ENCODE assay signal across 21 cellular contexts in genomic region chr5:74432240-74432639, GRCh38.
A peak's percentile ranks its signal among the peaks of the same experiment; 100 is the strongest.
DNase-seq lines count a peak whose midpoint lies in the region; ATAC-seq, FAIRE-seq and TF ChIP-seq lines count a peak whose summit lies in the region.
"Had no signal": no experiment of that assay in that cellular context is flagged by ENCODE, and none has a peak within 500 bp of the region (broad histone marks: within the 10 kb centered on the region; RNA-seq: fewer than 3 reads in every experiment).

No MANE protein-coding gene starts in this region.

- POLR2A ChIA-PET in MCF 10A (lab: Yijun Ruan, JAX) = interaction anchor here (0.8 to 1.3 kb wide), 2 partner anchors 8 to 144 kb away, joined by 3 read pairs; no protein-coding TSS in a partner anchor

- TF ChIP-seq CTCF in MCF 10A (IDR thresholded peaks at IDR 0.05; ENCODE audit: unreplicated experiment) (no peak), mammary epithelial cell (conservative IDR thresholded peaks at IDR 0.05 in 1 of 2, IDR thresholded peaks at IDR 0.05 in 1 of 2; ENCODE audit: extremely low read depth in 1 of 2, insufficient read depth in 1 of 2, low read depth in 1 of 2, low read length in 2 of 2) (no peak), stomach (IDR thresholded peaks at IDR 0.05) (no peak)

- TF ChIP-seq POLR2A in stomach (IDR thresholded peaks at IDR 0.05) = no peak
- no peak for TF ChIP-seq POLR2A in GM12891 (IDR thresholded peaks at IDR 0.05; ENCODE audit: low read depth, low read length)

- no peak overlapping the region for H2AFZ ChIP-seq in mammary epithelial cell (ENCODE audit: low read depth, low read length)

- dilution Hi-C loops in mammary epithelial cell (cut with HindIII; ENCODE audit: low sequenced_read_pairs) = no loop called here

- H3K27me3 Mint-ChIP-seq in MCF 10A (ENCODE audit: insufficient read depth, unreplicated experiment) = no peaks in the 10 kb centered on the region

- no peak overlapping the region for H3K27ac ChIP-seq in mammary epithelial cell (ENCODE audit: insufficient read depth, low read depth, low read length)
- H3K27ac ChIP-seq in stomach = no peak overlapping the region
- H3K27ac ChIP-seq in aorta (ENCODE audit: low read depth in 1 of 2, low read length in 2 of 2) = no peak overlapping the region
- H3K27ac ChIP-seq: thoracic aorta had no signal

- H3K4me1 Mint-ChIP-seq in MCF 10A (ENCODE audit: insufficient read depth, unreplicated experiment) = no peaks in the 10 kb centered on the region

- no TSS peak for BruUV-seq in MCF 10A (replicated peaks; lab: Mats Ljungman, UMichigan)
- BruUV-seq in mammary epithelial cell (replicated peaks; lab: Mats Ljungman, UMichigan) = no TSS peak

- H3K36me3 ChIP-seq in mammary epithelial cell (ENCODE audit: insufficient read depth, low read length) = no peaks in the 10 kb centered on the region
- H3K36me3 ChIP-seq in stomach = no peaks in the 10 kb centered on the region
- H3K36me3 ChIP-seq in aorta (ENCODE audit: control insufficient read depth in 1 of 2, insufficient read depth in 2 of 2, low read length in 1 of 2) = no peaks in the 10 kb centered on the region
- H3K36me3 ChIP-seq: thoracic aorta had no signal

- no peak for TF ChIP-seq EP300 in stomach (IDR thresholded peaks at IDR 0.05)

- in situ Hi-C loops in mammary epithelial cell (cut with MboI; ENCODE audit: low sequenced_read_pairs in 2 of 2) = no loop called here

- H3K9ac ChIP-seq in mammary epithelial cell (ENCODE audit: insufficient read depth, low read length) = no peak overlapping the region

- H3K27me3 ChIP-seq in mammary epithelial cell (ENCODE audit: insufficient read depth, low read length) (no peaks in the 10 kb centered on the region), stomach (no peaks in the 10 kb centered on the region), aorta (ENCODE audit: control insufficient read depth in 1 of 2, insufficient read depth in 2 of 2, low read length in 1 of 2) (no peaks in the 10 kb centered on the region)

- peaks cover 6% of the 10 kb centered on the region for H3K36me3 Mint-ChIP-seq in MCF 10A (ENCODE audit: insufficient read depth, unreplicated experiment)
- H3K36me3 Mint-ChIP-seq: activated naive CD4-positive, alpha-beta T cell treated with anti-CD3 and anti-CD28 coated beads, Interleukin-2, amount 50 U/mL, for 72 hours had no signal

- CTCF ChIA-PET in MCF 10A (lab: Yijun Ruan, JAX) (interaction anchor here (0.6 kb wide), 1 partner anchor 211 kb away, joined by 4 read pairs; no protein-coding TSS in a partner anchor), mammary epithelial cell (lab: Charles Lee; ENCODE audit: low non-redundant PET) (no interaction called here)

- no peak overlapping the region for H3K4me3 Mint-ChIP-seq in MCF 10A (ENCODE audit: unreplicated experiment)
- H3K4me3 Mint-ChIP-seq: activated T-cell treated with anti-CD3 and anti-CD28 coated beads, Interleukin-2, amount 50 U/mL, for 4 hours had no signal

- no peaks in the 10 kb centered on the region for H3K79me2 ChIP-seq in mammary epithelial cell (ENCODE audit: insufficient read depth, low read length)

- H3K9me3 ChIP-seq in mammary epithelial cell (replicated peaks; ENCODE audit: insufficient read depth, low read length) (no peaks in the 10 kb centered on the region), stomach (no peaks in the 10 kb centered on the region), aorta (ENCODE audit: control insufficient read depth, low read length) (peaks cover 1% of the 10 kb centered on the region)
- H3K9me3 ChIP-seq: mucosa of descending colon, thoracic aorta had no signal

- intact Hi-C loops in MCF 10A (cut with micrococcal nuclease) (no loop called here), mammary epithelial cell (cut with micrococcal nuclease) (no loop called here), stomach (cut with DNase I; ENCODE audit: low total_unique reads) (no loop called here), aorta (cut with DNase I) (no loop called here)

- H3K4me3 ChIP-seq in mammary epithelial cell (replicated peaks in 1 of 3; ENCODE audit: insufficient read depth in 1 of 3, low read depth in 2 of 3, low read length in 3 of 3) (no peak overlapping the region), stomach (no peak overlapping the region), aorta (ENCODE audit: low read length in 2 of 2) (no peak overlapping the region)
- H3K4me3 ChIP-seq: mucosa of descending colon, thoracic aorta had no signal

- DNase-seq in MCF 10A (ENCODE audit: unreplicated experiment) (peak; percentile 15), mammary epithelial cell (no peak), NCI-H2029 treated with DMSO at 0.1 percent for 48 hours (lab: John Stamatoyannopoulos, UW) (peak; percentile 53), cerebellar cortex (ENCODE audit: low spot score) (peak; percentile 33), stomach (peak; percentile 59), GM12891 (ENCODE audit: insufficient read length, low spot score) (no peak), aorta (no peak)
- DNase-seq in effector CD8-positive, alpha-beta T cell (lab: John Stamatoyannopoulos, UW) = no peak
- DNase-seq: activated CD4-positive, alpha-beta T cell treated with anti-CD3 and anti-CD28 coated beads, Interleukin-2, amount 50 U/mL, for 48 hours; activated T-cell treated with anti-CD3 and anti-CD28 coated beads, Interleukin-2, amount 50 U/mL, for 4 hours; effector CD4-positive, alpha-beta T cell; H9; left cardiac atrium; mucosa of descending colon; stimulated activated CD4-positive, alpha-beta T cell treated with anti-CD3 and anti-CD28 coated beads, Interleukin-4, amount 100 ng/mL, for 24 hours; stimulated activated CD8-positive, alpha-beta memory T cell treated with anti-CD3 and anti-CD28 coated beads, Interleukin-4, amount 100 ng/mL, for 48 hours had no signal

- FAIRE-seq in GM12891 (lab: Jason Lieb, UNC) = no peak
- FAIRE-seq: D721Med had no signal

- H3K4me1 ChIP-seq in mammary epithelial cell (ENCODE audit: insufficient read depth, low read length) = peaks cover 35% of the 10 kb centered on the region
- peaks cover 0 to 24% (median 7%) of the 10 kb centered on the region in 4 donors for H3K4me1 ChIP-seq in stomach
- H3K4me1 ChIP-seq in aorta (ENCODE audit: control insufficient read depth in 1 of 2, insufficient read depth in 2 of 2, low read length in 2 of 2) = no peaks in the 10 kb centered on the region

- H3K27ac Mint-ChIP-seq in MCF 10A (ENCODE audit: low read depth, unreplicated experiment) = no peak overlapping the region
- H3K27ac Mint-ChIP-seq: activated naive CD4-positive, alpha-beta T cell treated with anti-CD3 and anti-CD28 coated beads, Interleukin-2, amount 50 U/mL, for 72 hours; H9 had no signal

- H4K20me1 ChIP-seq in mammary epithelial cell (ENCODE audit: insufficient read depth, low read length) = no peaks in the 10 kb centered on the region

- ATAC-seq in aorta (ENCODE audit: low FRiP score) = no peak
- ATAC-seq: activated naive CD4-positive, alpha-beta T cell treated with anti-CD3 and anti-CD28 coated beads, Interleukin-2, amount 50 U/mL, for 72 hours; activated T-cell treated with anti-CD3 and anti-CD28 coated beads, Interleukin-2, amount 50 U/mL, for 4 hours; left cardiac atrium; mucosa of descending colon; Panc1; SK-N-SH treated with all-trans-retinoic acid at 6 μM for 48 hours had no signal

- no peak overlapping the region for H3K4me2 ChIP-seq in mammary epithelial cell (ENCODE audit: insufficient read depth, low read depth, low read length)

- WGBS in mammary epithelial cell (ENCODE audit: low coverage, missing lambda C conversion rate) = 83% methylated on average over 6 of the region's 6 CpGs
- 20 to 28% (median 23%) methylated on average over 6 of the region's 6 CpGs for WGBS in stomach, 5 donors
- 33 to 46% methylated on average over 6 of the region's 6 CpGs for WGBS in aorta, 2 donors

- H3K9me3 Mint-ChIP-seq in MCF 10A (ENCODE audit: unreplicated experiment) = no peaks in the 10 kb centered on the region
- H3K9me3 Mint-ChIP-seq: activated T-cell treated with anti-CD3 and anti-CD28 coated beads, Interleukin-2, amount 50 U/mL, for 4 hours had no signal

TF ChIP-seq in GM12891, 5 proteins besides CTCF, POLR2A, EP300 and RAD21:
- TF ChIP-seq POLR2AphosphoS5 (IDR thresholded peaks at IDR 0.05; ENCODE audit: low read depth, low read length) (no peak), TAF1 (IDR thresholded peaks at IDR 0.05; ENCODE audit: low read depth, low read length) (no peak), SPI1 (IDR thresholded peaks at IDR 0.05; ENCODE audit: low read depth, low read length) (no peak), PAX5 (IDR thresholded peaks at IDR 0.05; ENCODE audit: insufficient read depth, low read length, severe bottlenecking) (no peak)

Comparison
In these comparisons a context has a peak if more than half of its experiments do, and no peak if none do; other contexts are left out.
1. DNase-seq: peak in MCF 10A (single experiment), NCI-H2029 treated with DMSO at 0.1 percent for 48 hours (single experiment), cerebellar cortex (single experiment) and stomach (single experiment); none in mammary epithelial cell (single experiment), effector CD8-positive, alpha-beta T cell (single experiment), GM12891 (single experiment) and aorta (0 of 2).